Comparison of ENCODE assay signal across 8 cellular contexts in genomic region chr20:41031243-41031619, GRCh38. TPM values are rescaled to one million over a fixed set of nuclear protein-coding genes. Genes with fewer than 3 reads are reported as not detected.
DNase-seq lines count a peak whose midpoint lies in the region; ATAC-seq and TF ChIP-seq lines count a peak whose summit lies in the region.

No MANE protein-coding gene starts in this region.

- peaks cover 75% of the 10 kb centered on the region for H3K4me1 Mint-ChIP-seq in stimulated activated naive CD8-positive, alpha-beta T cell treated with anti-CD3 and anti-CD28 coated beads, Interleukin-15, Interleukin-2, amounts not matched to agents 100 ng/mL and 50 ng/mL, for 24 hours (ENCODE audit: low read depth)
- peaks cover 76% of the 10 kb centered on the region for H3K4me1 Mint-ChIP-seq in brain

- no peak overlapping the region for H3K27ac Mint-ChIP-seq in stimulated activated naive CD8-positive, alpha-beta T cell treated with anti-CD3 and anti-CD28 coated beads, Interleukin-15, Interleukin-2, amounts not matched to agents 100 ng/mL and 50 ng/mL, for 24 hours
- peak overlapping the region; percentile 96 to 99 (median 98) for H3K27ac Mint-ChIP-seq in brain

- TF ChIP-seq CTCF in brain (conservative IDR thresholded peaks at IDR 0.05): no peak

- peaks cover 15% of the 10 kb centered on the region for H3K79me1 ChIP-seq in mesendoderm (ENCODE audit: low read length)

- intact Hi-C loops in aorta (cut with DNase I): loop anchor here in 1 of 2 donors (5.0 kb wide), 1 partner anchor 36 kb away; no protein-coding TSS in a partner anchor

- no peak overlapping the region for H2BK120ac ChIP-seq in mesendoderm (ENCODE audit: low read depth, low read length)

- H3K27me3 ChIP-seq in mesendoderm (ENCODE audit: insufficient read depth, low read length, poor library complexity): no peaks in the 10 kb centered on the region
- no peaks in the 10 kb centered on the region for H3K27me3 ChIP-seq in aorta (ENCODE audit: control insufficient read depth in 1 of 2, insufficient read depth in 2 of 2, low read length in 1 of 2)

- H2BK5ac ChIP-seq in mesendoderm (ENCODE audit: low read length): no peak overlapping the region

- no peak overlapping the region for H3K18ac ChIP-seq in mesendoderm (ENCODE audit: low read length)

- H3K4me3 ChIP-seq in mesendoderm (ENCODE audit: low read length) (no peak overlapping the region), aorta (ENCODE audit: low read length in 2 of 2) (peak overlapping the region; percentile 18 to 94)

- no peaks in the 10 kb centered on the region for H3K9me3 ChIP-seq in aorta (ENCODE audit: control insufficient read depth, low read length)

- peaks cover 56% of the 10 kb centered on the region for H3K79me2 ChIP-seq in mesendoderm (ENCODE audit: control insufficient read depth, insufficient read depth, low read length)

- H3K4me1 ChIP-seq in mesendoderm (ENCODE audit: control insufficient read depth, low read depth, low read length) (peaks cover 22% of the 10 kb centered on the region), aorta (ENCODE audit: control insufficient read depth in 1 of 2, insufficient read depth in 2 of 2, low read length in 2 of 2) (peaks cover 3 to 13% of the 10 kb centered on the region in 2 donors)

- no peak overlapping the region for H3K23ac ChIP-seq in mesendoderm (ENCODE audit: low read length)

- H3K56ac ChIP-seq in mesendoderm (ENCODE audit: low read length): peak overlapping the region; percentile 39

- DNase-seq in stimulated activated naive CD8-positive, alpha-beta T cell treated with anti-CD3 and anti-CD28 coated beads, Interleukin-15, Interleukin-2, amounts not matched to agents 100 U/mL and 50 U/mL, for 24 hours: no peak
- DNase-seq in mesendoderm (no peak), aorta (no peak), DMS153 treated with DMSO at 0.1 percent for 48 hours (lab: John Stamatoyannopoulos, UW; ENCODE audit: unreplicated experiment) (no peak), Ammon's horn (ENCODE audit: low spot score) (no peak)

- H3K27ac ChIP-seq in mesendoderm (ENCODE audit: low read depth, low read length) (no peak overlapping the region), aorta (ENCODE audit: low read depth in 1 of 2, low read length in 2 of 2) (no peak overlapping the region)

- peak overlapping the region; percentile 91 for H3K4me3 Mint-ChIP-seq in stimulated activated naive CD8-positive, alpha-beta T cell treated with anti-CD3 and anti-CD28 coated beads, Interleukin-15, Interleukin-2, amounts not matched to agents 100 ng/mL and 50 ng/mL, for 24 hours
- peak overlapping the region; percentile 93 to 99 (median 95) for H3K4me3 Mint-ChIP-seq in brain

- ATAC-seq in stimulated activated naive CD8-positive, alpha-beta T cell treated with anti-CD3 and anti-CD28 coated beads, Interleukin-15, Interleukin-2, amounts not matched to agents 100 U/mL and 50 U/mL, for 24 hours: no peak
- ATAC-seq in aorta (ENCODE audit: low FRiP score): no peak
- ATAC-seq in GM18873 (IDR thresholded peaks at IDR 0.05; ENCODE audit: low FRiP score, unreplicated experiment): no peak

- H4K8ac ChIP-seq in mesendoderm (ENCODE audit: low read depth, low read length): no peak overlapping the region

- H2BK15ac ChIP-seq in mesendoderm (replicated peaks; ENCODE audit: low read depth): no peak overlapping the region

- no peak overlapping the region for H3K4ac ChIP-seq in mesendoderm (ENCODE audit: low read depth, low read length)

- H3K36me3 Mint-ChIP-seq in stimulated activated naive CD8-positive, alpha-beta T cell treated with anti-CD3 and anti-CD28 coated beads, Interleukin-15, Interleukin-2, amounts not matched to agents 100 ng/mL and 50 ng/mL, for 24 hours (ENCODE audit: low read depth): peaks cover 59% of the 10 kb centered on the region
- H3K36me3 Mint-ChIP-seq in brain: peaks cover 50% of the 10 kb centered on the region

- no peaks in the 10 kb centered on the region for H3K9me3 Mint-ChIP-seq in stimulated activated naive CD8-positive, alpha-beta T cell treated with anti-CD3 and anti-CD28 coated beads, Interleukin-15, Interleukin-2, amounts not matched to agents 100 ng/mL and 50 ng/mL, for 24 hours
- H3K9me3 Mint-ChIP-seq in brain: peaks cover 0 to 2% (median 0%) of the 10 kb centered on the region in 5 experiments

- H3K36me3 ChIP-seq in mesendoderm (ENCODE audit: control insufficient read depth, insufficient read depth, low read length) (no peaks in the 10 kb centered on the region), aorta (ENCODE audit: control insufficient read depth in 1 of 2, insufficient read depth in 2 of 2, low read length in 1 of 2) (no peaks in the 10 kb centered on the region)

- peak overlapping the region; percentile 81 for H3K4me2 ChIP-seq in mesendoderm (ENCODE audit: low read length)

- peak overlapping the region; percentile 43 for H3K9ac ChIP-seq in mesendoderm (ENCODE audit: low read length)

- no CpG with 5 or more reads among the region's 2 CpGs for WGBS in mesendoderm (ENCODE audit: extremely low coverage, insufficient coverage, low lambda C conversion rate)
- WGBS in aorta, 2 donors: 62 to 67% methylated on average over 2 of the region's 2 CpGs

- no peak overlapping the region for H4K5ac ChIP-seq in mesendoderm (ENCODE audit: low read length)

- no peak overlapping the region for H2AK5ac ChIP-seq in mesendoderm (ENCODE audit: low read length)

- H3K27me3 Mint-ChIP-seq in stimulated activated naive CD8-positive, alpha-beta T cell treated with anti-CD3 and anti-CD28 coated beads, Interleukin-15, Interleukin-2, amounts not matched to agents 100 ng/mL and 50 ng/mL, for 24 hours: no peaks in the 10 kb centered on the region
- H3K27me3 Mint-ChIP-seq in brain: peaks cover 13% of the 10 kb centered on the region

RNA-seq across cellular contexts. Expression of gene TOP1, which starts 2.6 kb away (rescaled TPM):
- polyA plus RNA-seq in brain (ENCODE audit: insufficient read depth, low read depth, low replicate concordance) (57.7 TPM), aorta (10 to 100 TPM; 15.6 to 18.2 TPM)
- 172 TPM for polyA plus RNA-seq in mesendoderm (2013, experiment 1 of 2)
- 171 TPM for polyA plus RNA-seq in mesendoderm (2013, experiment 2 of 2)
- total RNA-seq in aorta: 10 to 100 TPM; 30.1 to 32.4 TPM
